Comparison of ENCODE assay signal across 30 cellular contexts in the genomic region with DNA sequence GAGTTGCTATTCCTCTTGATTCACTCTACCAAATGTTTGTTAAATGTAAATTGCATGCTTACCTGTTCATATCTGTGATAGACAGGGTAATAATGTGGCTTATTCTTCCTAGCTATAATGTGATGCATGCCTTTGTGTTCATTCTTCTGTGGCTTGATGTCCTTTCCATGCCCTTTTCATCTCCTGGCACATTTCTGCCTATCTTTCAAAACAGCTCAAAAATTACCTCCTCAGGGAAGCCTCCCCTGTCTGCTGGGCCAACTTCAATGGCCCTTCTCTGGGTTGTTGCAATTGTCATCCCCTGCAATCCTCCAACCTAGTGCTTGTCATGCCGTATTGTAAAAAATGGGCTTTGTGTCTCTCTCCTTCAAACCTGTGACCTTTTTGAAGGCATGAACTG. TPM values are rescaled to one million over a fixed set of nuclear protein-coding genes. Genes with fewer than 3 reads are reported as not detected.
"Had no signal": no experiment of that assay in that cellular context is flagged by ENCODE, and none has a peak within 500 bp of the region (broad histone marks: within the 10 kb centered on the region; RNA-seq: fewer than 3 reads in every experiment).

No MANE protein-coding gene starts in this region.

- DNase-seq: activated effector memory CD4-positive, alpha-beta T cell treated with anti-CD3 and anti-CD28 coated beads, Interleukin-2, amount 50 U/mL, for 16 hours; activated effector memory CD4-positive, alpha-beta T cell treated with Interleukin-2 at 50 U/mL for 16 hours; activated gamma-delta T cell; activated gamma-delta T cell treated with Interleukin-2 at 50 U/mL for 16 hours; activated naive CD4-positive, alpha-beta T cell; activated naive CD4-positive, alpha-beta T cell treated with anti-CD3 and anti-CD28 coated beads for 36 hours; activated naive CD4-positive, alpha-beta T cell treated with anti-CD3 and anti-CD28 coated beads, Interleukin-2, amount 10 ng/mL, durations not matched to agents 7 days and 5 days; activated naive CD4-positive, alpha-beta T cell treated with anti-CD3 and anti-CD28 coated beads, Interleukin-2, amount 50 U/mL, for 16 hours; activated naive CD4-positive, alpha-beta T cell treated with Interleukin-2 at 50 U/mL for 16 hours; activated naive CD8-positive, alpha-beta T cell treated with anti-CD3 and anti-CD28 coated beads for 36 hours; activated naive CD8-positive, alpha-beta T cell treated with anti-CD3 and anti-CD28 coated beads, Interleukin-2, amount 10 ng/mL, durations not matched to agents 7 days and 5 days; activated naive CD8-positive, alpha-beta T cell treated with anti-CD3 and anti-CD28 coated beads, Interleukin-2, amount 50 U/mL, for 24 hours; activated T-cell treated with anti-CD3 and anti-CD28 coated beads, Interleukin-2, amount 50 U/mL, for 1 hour; activated T-cell treated with anti-CD3 and anti-CD28 coated beads, Interleukin-2, amount 50 U/mL, for 24 hours; activated T-cell treated with anti-CD3 and anti-CD28 coated beads, Interleukin-2, amount 50 U/mL, for 4 hours; activated T-cell treated with anti-CD3 and anti-CD28 coated beads, Interleukin-2, amount 50 U/mL, for 48 hours; activated T-cell treated with anti-CD3 and anti-CD28 coated beads, Interleukin-2, amount 50 U/mL, for 72 hours; adrenal gland; amniotic stem cell; amygdala; anterior cingulate cortex; aorta; body of pancreas; brain microvascular endothelial cell; caudate nucleus; central memory CD4-positive, alpha-beta T cell; cerebellar nuclear complex had no signal

- H3K27ac ChIP-seq: adrenal gland, ascending aorta, body of pancreas, brain microvascular endothelial cell, breast epithelium, cardiac muscle cell had no signal

- H3K9me3 ChIP-seq: adrenal gland, ascending aorta, body of pancreas, breast epithelium had no signal

- H3K4me1 ChIP-seq: adrenal gland, ascending aorta, body of pancreas, breast epithelium had no signal

- H3K27me3 ChIP-seq: adrenal gland, ascending aorta, body of pancreas, brain microvascular endothelial cell, breast epithelium, cardiac muscle cell had no signal

- H3K4me3 ChIP-seq: adrenal gland, ascending aorta, body of pancreas, breast epithelium, cardiac muscle cell had no signal

- H3K36me3 ChIP-seq: adrenal gland, ascending aorta, brain microvascular endothelial cell, breast epithelium, cardiac muscle cell had no signal

RNA-seq across cellular contexts. Expression of gene LHCGR, which starts 52.8 kb away (rescaled TPM):
- polyA plus RNA-seq: aorta, cardiac muscle cell had no signal
